Comparison of ENCODE assay signal across 11 cellular contexts in genomic region chr11:8962827-8963226, GRCh38. TPM values are rescaled to one million over a fixed set of nuclear protein-coding genes. Genes with fewer than 3 reads are reported as not detected.
A peak's percentile ranks its signal among the peaks of the same experiment; 100 is the strongest.
DNase-seq lines count a peak whose midpoint lies in the region; ATAC-seq and TF ChIP-seq lines count a peak whose summit lies in the region.
"Had no signal": no experiment of that assay in that cellular context is flagged by ENCODE, and none has a peak within 500 bp of the region (broad histone marks: within the 10 kb centered on the region; RNA-seq: fewer than 3 reads in every experiment).

No MANE protein-coding gene starts in this region.

- peak overlapping the region in 5 of 11 experiments; percentile 10 to 92 (median 85); a peak in 3 of 22 replicates for H3K27ac ChIP-seq in BLaER1 treated with 17β-estradiol and CSF1 and Interleukin-3, amounts not matched to agents 10 nM and 100 nM

- no peak for TF ChIP-seq CTCF in LNCaP clone FGC (IDR thresholded peaks at IDR 0.05; ENCODE audit: control insufficient read depth, extremely low read depth, insufficient read depth)
- no peak for TF ChIP-seq CTCF in chondrocyte (IDR thresholded peaks at IDR 0.05)
- no peak for TF ChIP-seq CTCF in nephron progenitor cell (IDR thresholded peaks at IDR 0.05)

- peaks cover 13 to 48% (median 30%) of the 10 kb centered on the region in 11 experiments; a peak in 16 of 22 replicates for H4K20me1 ChIP-seq in BLaER1 treated with 17β-estradiol and CSF1 and Interleukin-3, amounts not matched to agents 10 nM and 100 nM

- H3K36me3 Mint-ChIP-seq in chondrocyte (ENCODE audit: low read depth): no peaks in the 10 kb centered on the region
- no peaks in the 10 kb centered on the region for H3K36me3 Mint-ChIP-seq in nephron progenitor cell (ENCODE audit: low read depth)

- H3K4me2 ChIP-seq in BLaER1 treated with 17β-estradiol and CSF1 and Interleukin-3, amounts not matched to agents 10 nM and 100 nM: peak overlapping the region; percentile 86 to 99 (median 97)

- H3K4me3 ChIP-seq in BLaER1 treated with 17β-estradiol and CSF1 and Interleukin-3, amounts not matched to agents 10 nM and 100 nM: peak overlapping the region; percentile 68 to 97 (median 86); a peak in 19 of 20 replicates
- peak overlapping the region; percentile 89 for H3K4me3 ChIP-seq in LNCaP clone FGC (ENCODE audit: low read depth, low read length)

- no peaks in the 10 kb centered on the region for H3K9me3 Mint-ChIP-seq in chondrocyte (ENCODE audit: low read depth)
- no peaks in the 10 kb centered on the region for H3K9me3 Mint-ChIP-seq in nephron progenitor cell

- H3K9ac ChIP-seq in BLaER1 treated with 17β-estradiol and CSF1 and Interleukin-3, amounts not matched to agents 10 nM and 100 nM: peak overlapping the region; percentile 0 to 95 (median 91); a peak in 20 of 22 replicates

- ATAC-seq in HG03378 (IDR thresholded peaks at IDR 0.05; ENCODE audit: unreplicated experiment) (no peak), GM21367 (IDR thresholded peaks at IDR 0.05; ENCODE audit: unreplicated experiment) (no peak), GM18907 (IDR thresholded peaks at IDR 0.05; ENCODE audit: unreplicated experiment) (no peak)

- peaks cover 25 to 63% (median 32%) of the 10 kb centered on the region in 10 experiments for H3K4me1 ChIP-seq in BLaER1 treated with 17β-estradiol and CSF1 and Interleukin-3, amounts not matched to agents 10 nM and 100 nM

- no peaks in the 10 kb centered on the region for H3K9me3 ChIP-seq in BLaER1 treated with 17β-estradiol and CSF1 and Interleukin-3, amounts not matched to agents 10 nM and 100 nM (replicated peaks in 1 of 11)

- H3K36me3 ChIP-seq in BLaER1 treated with 17β-estradiol and CSF1 and Interleukin-3, amounts not matched to agents 10 nM and 100 nM: peaks cover 0 to 13% (median 0%) of the 10 kb centered on the region in 11 experiments; a peak in 1 of 22 replicates

- H3K4me1 Mint-ChIP-seq in chondrocyte (ENCODE audit: low read depth): peaks cover 37% of the 10 kb centered on the region
- H3K4me1 Mint-ChIP-seq in nephron progenitor cell: peaks cover 44% of the 10 kb centered on the region

- H3K27ac Mint-ChIP-seq in chondrocyte (ENCODE audit: unreplicated experiment) (peak overlapping the region; percentile 56), nephron progenitor cell (no peak overlapping the region)

- DNase-seq in LNCaP clone FGC (ENCODE audit: low read depth) (no peak), chondrocyte (ENCODE audit: low spot score) (no peak), nephron progenitor cell (no peak), ureter (ENCODE audit: low spot score) (no peak)
- DNase-seq: foreskin melanocyte; NCI-H187 treated with DMSO at 0.1 percent for 48 hours; stimulated activated CD4-positive, alpha-beta T cell treated with anti-CD3 and anti-CD28 coated beads, Interleukin-4, amount 100 ng/mL, for 4 hours had no signal

- no peaks in the 10 kb centered on the region for H3K27me3 ChIP-seq in BLaER1 treated with 17β-estradiol and CSF1 and Interleukin-3, amounts not matched to agents 10 nM and 100 nM

- H3K4me3 Mint-ChIP-seq in chondrocyte (ENCODE audit: unreplicated experiment): peak overlapping the region; percentile 95
- peak overlapping the region; percentile 90 for H3K4me3 Mint-ChIP-seq in nephron progenitor cell

- H3K27me3 Mint-ChIP-seq in chondrocyte (ENCODE audit: low read depth) (no peaks in the 10 kb centered on the region), nephron progenitor cell (ENCODE audit: low read depth, poor library complexity) (no peaks in the 10 kb centered on the region)

RNA-seq across cellular contexts. Expression of gene TMEM9B, which starts 1.4 kb away (rescaled TPM):
- total RNA-seq in chondrocyte: 20.7 to 28.2 TPM (median 22.5 TPM) in 3 replicates
- 60.2 TPM for total RNA-seq in ureter

RNA-seq across cellular contexts. Expression of gene ASCL3, which starts 20.0 kb away (rescaled TPM):
- total RNA-seq in chondrocyte (not detected in 3 replicates), ureter (not detected)

RNA-seq across cellular contexts. Expression of gene C11orf16, which starts 30.1 kb away (rescaled TPM):
- total RNA-seq in chondrocyte (not detected in 3 replicates), ureter (not detected)

RNA-seq across cellular contexts. Expression of gene NRIP3, which starts 41.0 kb away (rescaled TPM):
- 1.6 to 3.5 TPM (median 2.9 TPM) in 3 replicates for total RNA-seq in chondrocyte
- total RNA-seq in ureter: 2.4 TPM

RNA-seq across cellular contexts. Expression of gene AKIP1, which starts 51.8 kb away (rescaled TPM):
- total RNA-seq in chondrocyte (24.0 to 30.1 TPM (median 29.3 TPM) in 3 replicates), ureter (17.7 TPM)
